ENCODE assay signal across 13 cellular contexts in the genomic region with DNA sequence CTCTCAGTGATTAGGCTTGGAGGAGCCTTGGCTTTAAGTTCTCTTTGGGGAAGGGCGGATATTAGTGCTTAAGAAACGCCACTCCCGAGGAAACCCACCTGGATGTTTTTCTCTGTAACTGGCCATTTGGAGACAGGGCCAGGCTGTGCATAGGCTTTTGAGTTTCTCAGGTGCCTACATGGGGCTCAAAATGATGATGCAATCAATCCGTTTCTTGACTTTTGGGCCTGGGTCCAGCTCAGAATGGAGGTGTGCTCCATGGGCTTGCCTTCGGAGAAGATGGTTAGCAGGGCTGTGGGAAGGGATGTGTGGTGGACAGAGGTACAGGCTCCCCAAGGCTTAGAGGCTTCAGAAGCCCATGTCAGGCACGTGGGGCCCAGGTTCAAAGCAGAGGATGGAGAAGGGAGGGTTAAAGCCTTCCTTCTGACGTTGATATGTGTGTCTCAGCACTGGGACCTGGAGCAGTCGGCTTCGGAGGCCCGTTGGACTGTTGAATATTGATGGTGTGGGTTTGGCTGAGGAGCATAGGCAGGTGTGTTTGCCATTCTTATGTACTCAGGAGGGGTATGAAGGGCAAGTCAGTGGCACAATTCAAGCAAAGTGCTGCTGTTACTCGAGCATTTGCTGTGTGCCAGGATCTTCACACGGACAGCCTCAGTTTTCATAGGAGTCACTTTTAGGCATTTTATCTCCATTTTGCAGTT. TPM values are rescaled to one million over a fixed set of nuclear protein-coding genes. Genes with fewer than 3 reads are reported as not detected.
DNase-seq lines count a peak whose midpoint lies in the region; ATAC-seq, FAIRE-seq and TF ChIP-seq lines count a peak whose summit lies in the region.
"Had no signal": no experiment of that assay in that cellular context is flagged by ENCODE, and none has a peak within 500 bp of the region (broad histone marks: within the 10 kb centered on the region; RNA-seq: fewer than 3 reads in every experiment).

No MANE protein-coding gene starts in this region.

- intact Hi-C loops in activated CD4-positive, alpha-beta T cell treated with anti-CD3 and anti-CD28 coated beads for 36 hours (cut with DNase I, micrococcal nuclease): no loop called here

- H3K27me3 Mint-ChIP-seq in activated CD4-positive, alpha-beta T cell treated with anti-CD3 and anti-CD28 coated beads for 36 hours: no peaks in the 10 kb centered on the region
- no peaks in the 10 kb centered on the region for H3K27me3 Mint-ChIP-seq in central memory CD8-positive, alpha-beta T cell

- ATAC-seq in activated CD4-positive, alpha-beta T cell treated with anti-CD3 and anti-CD28 coated beads for 36 hours: no peak
- no peak for ATAC-seq in central memory CD8-positive, alpha-beta T cell (replicated peaks; ENCODE audit: extremely low read depth, poor library complexity, severe bottlenecking)
- ATAC-seq in HG03354 (IDR thresholded peaks at IDR 0.05; ENCODE audit: poor library complexity, severe bottlenecking, unreplicated experiment): no peak

- peak overlapping the region; percentile 56 for H3K27ac Mint-ChIP-seq in activated CD4-positive, alpha-beta T cell treated with anti-CD3 and anti-CD28 coated beads for 36 hours
- peak overlapping the region; percentile 78 for H3K27ac Mint-ChIP-seq in central memory CD8-positive, alpha-beta T cell (ENCODE audit: low read depth)

- no peaks in the 10 kb centered on the region for H3K9me3 Mint-ChIP-seq in activated CD4-positive, alpha-beta T cell treated with anti-CD3 and anti-CD28 coated beads for 36 hours (ENCODE audit: low read depth)
- H3K9me3 Mint-ChIP-seq in central memory CD8-positive, alpha-beta T cell: no peaks in the 10 kb centered on the region

- POLR2A ChIA-PET in activated CD4-positive, alpha-beta T cell treated with anti-CD3 and anti-CD28 coated beads for 36 hours (lab: Charles Lee): no interaction called here

- no peak for TF ChIP-seq CTCF in neutrophil (IDR thresholded peaks at IDR 0.05)

- H3K4me3 Mint-ChIP-seq in activated CD4-positive, alpha-beta T cell treated with anti-CD3 and anti-CD28 coated beads for 36 hours: no peak overlapping the region
- H3K4me3 Mint-ChIP-seq in central memory CD8-positive, alpha-beta T cell: peak overlapping the region; percentile 2

- H3K36me3 Mint-ChIP-seq in activated CD4-positive, alpha-beta T cell treated with anti-CD3 and anti-CD28 coated beads for 36 hours (ENCODE audit: low read depth): no peaks in the 10 kb centered on the region
- peaks cover 4% of the 10 kb centered on the region for H3K36me3 Mint-ChIP-seq in central memory CD8-positive, alpha-beta T cell (ENCODE audit: insufficient read depth)

- no peak for FAIRE-seq in RCC 7860 (lab: Jason Lieb, UNC)

- no peaks in the 10 kb centered on the region for H3K36me3 ChIP-seq in neutrophil
- H3K36me3 ChIP-seq: heart left ventricle, thyroid gland had no signal

- H3K27ac ChIP-seq in neutrophil: peak overlapping the region; percentile 76
- H3K27ac ChIP-seq: thyroid gland had no signal

- no peaks in the 10 kb centered on the region for H3K9me3 ChIP-seq in neutrophil
- H3K9me3 ChIP-seq: heart left ventricle, thyroid gland had no signal

- peaks cover 61 to 69% of the 10 kb centered on the region in 2 experiments for H3K4me1 ChIP-seq in neutrophil (ENCODE audit: control insufficient read depth in 1 of 2, insufficient read depth in 1 of 2, low read depth in 1 of 2, low read length in 1 of 2)
- H3K4me1 ChIP-seq: thyroid gland had no signal

- H3K4me1 Mint-ChIP-seq in activated CD4-positive, alpha-beta T cell treated with anti-CD3 and anti-CD28 coated beads for 36 hours: peaks cover 34% of the 10 kb centered on the region
- H3K4me1 Mint-ChIP-seq in central memory CD8-positive, alpha-beta T cell: peaks cover 54% of the 10 kb centered on the region

- in situ Hi-C loops in G401 (cut with HindIII; ENCODE audit: low sequenced_read_pairs): no loop called here

- CTCF ChIA-PET in activated CD4-positive, alpha-beta T cell treated with anti-CD3 and anti-CD28 coated beads for 36 hours (lab: Charles Lee): interaction anchor here (1.1 to 1.2 kb wide), 2 partner anchors 19 to 22 kb away, joined by 3 to 4 read pairs; no protein-coding TSS in a partner anchor

- H3K4me3 ChIP-seq in neutrophil (ENCODE audit: low read depth in 1 of 2, low read length in 1 of 2): peak overlapping the region in 1 of 2 experiments; percentile 11
- H3K4me3 ChIP-seq: heart left ventricle, skin epidermis, thyroid gland had no signal

- DNase-seq in activated CD4-positive, alpha-beta T cell treated with anti-CD3 and anti-CD28 coated beads for 36 hours: no peak
- DNase-seq in activated CD4-positive, alpha-beta T cell treated with anti-CD3 and anti-CD28 coated beads for 1 hour: no peak
- DNase-seq in NCI-H526 (lab: John Stamatoyannopoulos, UW) (peak; percentile 15 to 68), RCC 7860 (ENCODE audit: low spot score) (no peak), G401 (ENCODE audit: low spot score) (no peak)
- DNase-seq in central memory CD8-positive, alpha-beta T cell (ENCODE audit: low spot score in 2 of 2): no peak
- DNase-seq: DMS 273 treated with DMSO at 0.1 percent for 48 hours, heart left ventricle, NCI-H2107, thyroid gland had no signal

- H3K27me3 ChIP-seq in neutrophil: no peaks in the 10 kb centered on the region
- H3K27me3 ChIP-seq: heart left ventricle, thyroid gland had no signal

RNA-seq across cellular contexts. Expression of a gene that starts 29.6 kb away (rescaled TPM):
- total RNA-seq in activated CD4-positive, alpha-beta T cell treated with anti-CD3 and anti-CD28 coated beads for 36 hours: 10 to 100 TPM in 1 of 2 experiments, 1 to 10 TPM in 1; 7.9 to 11.3 TPM
- 4.6 and 19.8 TPM in 2 replicates for total RNA-seq in G401 (2014; rRNA removed; shearing (Covaris generic))

Comparison
In these comparisons a context has a peak if more than half of its experiments do, and no peak if none do; other contexts are left out.
1. DNase-seq: peak in NCI-H526 (2 of 2); none in activated CD4-positive, alpha-beta T cell treated with anti-CD3 and anti-CD28 coated beads for 36 hours (single experiment), activated CD4-positive, alpha-beta T cell treated with anti-CD3 and anti-CD28 coated beads for 1 hour (single experiment), central memory CD8-positive, alpha-beta T cell (0 of 2), RCC 7860 (single experiment) and G401 (single experiment).